8 cellular contexts compared by ENCODE assay signal in the genomic region with DNA sequence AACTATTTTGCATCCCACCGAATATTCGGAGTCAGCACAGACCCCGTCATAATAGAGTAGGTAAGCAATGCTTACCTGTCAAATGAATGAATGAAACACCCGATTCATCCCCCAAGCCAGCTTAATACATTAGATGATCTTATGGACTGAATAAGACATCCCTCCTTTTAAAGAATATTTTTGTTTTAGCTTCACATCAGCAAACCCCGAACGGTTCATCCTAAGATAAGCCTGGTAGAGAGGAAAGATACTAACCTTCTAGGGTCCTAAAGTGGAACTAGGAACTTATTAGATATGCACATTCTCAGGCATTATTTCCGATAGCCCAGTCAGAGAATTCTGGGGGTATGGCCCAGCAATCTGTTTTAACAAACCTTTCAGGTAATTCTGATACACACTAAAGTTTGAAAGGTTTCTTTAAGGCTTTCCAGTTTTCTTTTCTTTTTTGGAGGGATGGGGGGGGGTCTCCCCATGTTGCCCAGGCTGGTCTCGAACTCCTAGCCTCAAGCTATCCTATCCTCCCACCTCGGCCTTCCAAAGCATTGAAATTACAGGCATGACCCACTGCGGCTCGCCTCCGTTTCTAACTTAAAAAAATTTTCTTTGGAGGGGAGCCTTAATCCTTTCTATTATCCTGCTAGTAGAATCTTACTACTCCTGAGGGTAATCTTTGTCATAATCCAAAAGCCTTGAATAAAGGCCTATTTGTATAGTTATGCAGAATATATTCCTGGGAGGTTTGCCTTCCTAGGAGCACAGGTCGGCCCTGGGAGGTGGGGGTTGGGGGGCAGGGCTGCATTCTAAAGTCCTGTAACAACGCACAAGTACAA. TPM values are rescaled to one million over a fixed set of nuclear protein-coding genes. Genes with fewer than 3 reads are reported as not detected.
DNase-seq lines count a peak whose midpoint lies in the region; ATAC-seq and TF ChIP-seq lines count a peak whose summit lies in the region.

No MANE protein-coding gene starts in this region.

- H3K4me1 ChIP-seq in stomach: peaks cover 35 to 70% (median 50%) of the 10 kb centered on the region in 4 donors

- 33 to 36% (median 33%) methylated on average over 14 of the region's 14 CpGs for WGBS in stomach, 5 donors

- no peaks in the 10 kb centered on the region for H3K9me3 Mint-ChIP-seq in IgD-negative memory B cell
- no peaks in the 10 kb centered on the region for H3K9me3 Mint-ChIP-seq in activated naive CD8-positive, alpha-beta T cell treated with anti-CD3 and anti-CD28 coated beads, Interleukin-2, amount 50 U/mL, for 24 hours

- no peaks in the 10 kb centered on the region for H3K27me3 ChIP-seq in stomach

- H3K36me3 ChIP-seq in stomach: no peaks in the 10 kb centered on the region

- peak overlapping the region; percentile 93 to 99 (median 97) for H3K27ac Mint-ChIP-seq in IgD-negative memory B cell
- H3K27ac Mint-ChIP-seq in activated naive CD8-positive, alpha-beta T cell treated with anti-CD3 and anti-CD28 coated beads, Interleukin-2, amount 50 U/mL, for 24 hours: peak overlapping the region; percentile 99

- in situ Hi-C loops in ACHN (cut with HindIII; ENCODE audit: low pct_ligation_motif_present, low pct_unique_long_range_greater_than_20kb, low sequenced_read_pairs): no loop called here

- ATAC-seq in activated naive CD8-positive, alpha-beta T cell treated with anti-CD3 and anti-CD28 coated beads, Interleukin-2, amount 50 U/mL, for 24 hours: no peak
- ATAC-seq in HG03097 (IDR thresholded peaks at IDR 0.05; ENCODE audit: low FRiP score, unreplicated experiment): no peak

- H3K36me3 Mint-ChIP-seq in IgD-negative memory B cell: peaks cover 2% of the 10 kb centered on the region
- H3K36me3 Mint-ChIP-seq in activated naive CD8-positive, alpha-beta T cell treated with anti-CD3 and anti-CD28 coated beads, Interleukin-2, amount 50 U/mL, for 24 hours (ENCODE audit: low read depth): peaks cover 46% of the 10 kb centered on the region

- peaks cover 2% of the 10 kb centered on the region for H3K27me3 Mint-ChIP-seq in IgD-negative memory B cell
- no peaks in the 10 kb centered on the region for H3K27me3 Mint-ChIP-seq in activated naive CD8-positive, alpha-beta T cell treated with anti-CD3 and anti-CD28 coated beads, Interleukin-2, amount 50 U/mL, for 24 hours

- H3K27ac ChIP-seq in stomach: peak overlapping the region; percentile 94 to 99 (median 99)

- H3K4me1 Mint-ChIP-seq in IgD-negative memory B cell: peaks cover 53 to 62% (median 54%) of the 10 kb centered on the region in 3 donors
- peaks cover 68% of the 10 kb centered on the region for H3K4me1 Mint-ChIP-seq in activated naive CD8-positive, alpha-beta T cell treated with anti-CD3 and anti-CD28 coated beads, Interleukin-2, amount 50 U/mL, for 24 hours

- intact Hi-C loops in stomach (cut with DNase I; ENCODE audit: low total_unique reads): no loop called here

- H3K4me3 Mint-ChIP-seq in IgD-negative memory B cell: peak overlapping the region; percentile 94 to 100 (median 99)
- H3K4me3 Mint-ChIP-seq in activated naive CD8-positive, alpha-beta T cell treated with anti-CD3 and anti-CD28 coated beads, Interleukin-2, amount 50 U/mL, for 24 hours: peak overlapping the region; percentile 90

- no peak for DNase-seq in activated naive CD8-positive, alpha-beta T cell treated with anti-CD3 and anti-CD28 coated beads, Interleukin-2, amount 50 U/mL, for 24 hours
- DNase-seq in iPS-NIHi11 (ENCODE audit: low spot score) (peak; percentile 53), stomach (peak; percentile 38), ACHN (no peak), pons (ENCODE audit: low spot score) (no peak)
- DNase-seq in activated CD8-positive, alpha-beta memory T cell treated with anti-CD3 and anti-CD28 coated beads, Interleukin-2, amount 50 U/mL, for 48 hours: no peak

- H3K9me3 ChIP-seq in stomach: no peaks in the 10 kb centered on the region

- no peak for TF ChIP-seq POLR2A in stomach (IDR thresholded peaks at IDR 0.05)

- H3K4me3 ChIP-seq in stomach: peak overlapping the region; percentile 80 to 97 (median 86)

- TF ChIP-seq CTCF in stomach (IDR thresholded peaks at IDR 0.05): no peak

- TF ChIP-seq EP300 in stomach (IDR thresholded peaks at IDR 0.05): no peak

RNA-seq across cellular contexts. Expression of a gene that starts 1.0 kb away (rescaled TPM):
- 432 TPM for polyA plus RNA-seq in IgD-negative memory B cell
- total RNA-seq in stomach: 100 to 1,000 TPM in 4 of 5 donors, 10 to 100 TPM in 1; 82.6 to 189 (median 111) TPM
- 10 to 100 TPM; 41.6 to 94.7 (median 70.0) TPM for polyA plus RNA-seq in stomach

Comparison
In these comparisons a context has a peak if more than half of its experiments do, and no peak if none do; other contexts are left out.
1. DNase-seq: peak in iPS-NIHi11 (single experiment) and stomach (single experiment); none in activated naive CD8-positive, alpha-beta T cell treated with anti-CD3 and anti-CD28 coated beads, Interleukin-2, amount 50 U/mL, for 24 hours (single experiment), ACHN (single experiment), pons (single experiment) and activated CD8-positive, alpha-beta memory T cell treated with anti-CD3 and anti-CD28 coated beads, Interleukin-2, amount 50 U/mL, for 48 hours (single experiment).